In the genomic region with DNA sequence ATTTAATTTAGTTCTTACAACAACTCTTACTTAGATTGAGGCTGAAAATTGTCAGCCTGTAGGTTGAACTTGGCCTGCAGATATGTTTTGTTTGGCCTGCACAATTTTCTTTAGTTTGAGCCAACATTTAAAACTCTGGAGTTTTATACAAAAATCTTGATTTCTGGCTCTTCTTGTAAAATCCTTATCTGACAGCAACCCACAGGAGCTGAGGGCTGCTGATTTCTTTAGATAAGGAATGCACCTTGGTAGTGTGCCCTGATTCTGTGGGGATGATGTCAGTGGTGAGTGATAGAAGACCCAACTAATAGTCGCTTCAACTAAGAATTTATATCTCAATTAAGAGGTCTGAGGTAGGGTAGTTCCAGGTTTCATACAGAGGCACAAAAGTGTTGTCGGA, we compare ENCODE assay signal across 26 cellular contexts. TPM values are rescaled to one million over a fixed set of nuclear protein-coding genes. Genes with fewer than 3 reads are reported as not detected.
DNase-seq lines count a peak whose midpoint lies in the region; ATAC-seq, FAIRE-seq and TF ChIP-seq lines count a peak whose summit lies in the region.
"Had no signal": no experiment of that assay in that cellular context is flagged by ENCODE, and none has a peak within 500 bp of the region (broad histone marks: within the 10 kb centered on the region; RNA-seq: fewer than 3 reads in every experiment).

No MANE protein-coding gene starts in this region.

- H3K4ac ChIP-seq in IMR-90 (ENCODE audit: low read depth, low read length) = peak overlapping the region; percentile 86

- H3K14ac ChIP-seq in IMR-90 (replicated peaks; ENCODE audit: low read depth, low read length) = peak overlapping the region; percentile 90

- in situ Hi-C loops in IMR-90 (cut with MboI; ENCODE audit: low sequenced_read_pairs) (no loop called here), astrocyte of the cerebellum (cut with HindIII; ENCODE audit: low sequenced_read_pairs) (no loop called here)

- peak overlapping the region; percentile 98 for H2BK20ac ChIP-seq in IMR-90 (ENCODE audit: low read depth, low read length)

- dilution Hi-C loops in IMR-90 (cut with HindIII; ENCODE audit: low sequenced_read_pairs, unreplicated experiment) = no loop called here

- H3K56ac ChIP-seq in IMR-90 (ENCODE audit: extremely low read depth, insufficient read depth, low read length) = no peak overlapping the region

- TF ChIP-seq POLR2A in IMR-90 (IDR thresholded peaks at IDR 0.05; ENCODE audit: low read depth, low read length) = no peak
- TF ChIP-seq POLR2A in vagina (IDR thresholded peaks at IDR 0.05) = no peak

- no peaks in the 10 kb centered on the region for H4K20me1 ChIP-seq in IMR-90 (ENCODE audit: insufficient read depth, low read length)

- peak overlapping the region; percentile 48 for H2BK5ac ChIP-seq in IMR-90 (ENCODE audit: low read depth, low read length, poor library complexity, severe bottlenecking)

- peak overlapping the region; percentile 93; the same call in 1 of the 2 replicates for H3K18ac ChIP-seq in IMR-90 (ENCODE audit: low read depth, low read length)

- no peak for FAIRE-seq in urothelium cell line (lab: Jason Lieb, UNC)

- peaks cover 4% of the 10 kb centered on the region; the same call in 1 of the 2 replicates for H3K9me3 ChIP-seq in IMR-90 (ENCODE audit: control insufficient read depth, insufficient read depth, low read length)
- no peaks in the 10 kb centered on the region for H3K9me3 ChIP-seq in vagina
- H3K9me3 ChIP-seq: adrenal gland, esophagus squamous epithelium, upper lobe of left lung had no signal

- H3K36me3 ChIP-seq in IMR-90 (ENCODE audit: control insufficient read depth, insufficient read depth, low read length) (no peaks in the 10 kb centered on the region), vagina (no peaks in the 10 kb centered on the region)
- H3K36me3 ChIP-seq: adrenal gland, esophagus squamous epithelium, upper lobe of left lung had no signal

- DNase-seq in IMR-90 (peak; percentile 63), astrocyte of the cerebellum (ENCODE audit: low read depth) (peak; percentile 49), fibroblast of peridontal ligament (ENCODE audit: extremely low read depth) (peak; percentile 71), vagina (ENCODE audit: extremely low spot score in 2 of 2) (no peak), urothelium cell line (ENCODE audit: low spot score) (no peak)
- no peak for DNase-seq in effector CD4-positive, alpha-beta T cell
- DNase-seq: activated CD4-positive, alpha-beta memory T cell treated with anti-CD3 and anti-CD28 coated beads, Interleukin-2, amount 10 ng/mL, durations not matched to agents 7 days and 5 days; activated CD4-positive, alpha-beta T cell treated with anti-CD3 and anti-CD28 coated beads for 1 hour; activated CD8-positive, alpha-beta memory T cell treated with anti-CD3 and anti-CD28 coated beads, Interleukin-2, amount 50 U/mL, for 4 hours; activated naive CD4-positive, alpha-beta T cell treated with anti-CD3 and anti-CD28 coated beads for 36 hours; adrenal gland; DMS79; esophagus squamous epithelium; hippocampal formation; left cardiac atrium; NCI-H1417 treated with DMSO at 0.1 percent for 48 hours; NCI-H2029 treated with DMSO at 0.1 percent for 48 hours; NCI-H524 treated with DMSO at 0.1 percent for 48 hours; substantia nigra; upper lobe of left lung had no signal

- H3K9ac ChIP-seq in IMR-90 (ENCODE audit: low read depth, low read length) = no peak overlapping the region
- H3K9ac ChIP-seq: KMS-11 had no signal

- BruUV-seq in IMR-90 (replicated peaks; lab: Mats Ljungman, UMichigan) = no TSS peak

- H3K4me1 ChIP-seq in IMR-90 (ENCODE audit: control insufficient read depth, insufficient read depth, low read length) (peaks cover 16% of the 10 kb centered on the region), vagina (peaks cover 9% of the 10 kb centered on the region)
- H3K4me1 ChIP-seq: upper lobe of left lung had no signal

- peaks cover 0 to 26% of the 10 kb centered on the region in 2 experiments; a peak in 2 of 4 replicates for H3K79me1 ChIP-seq in IMR-90 (ENCODE audit: low read depth in 1 of 2, low read length in 2 of 2)

- H3K4me3 ChIP-seq in IMR-90 (ENCODE audit: insufficient read depth, low read depth, low read length) = no peak overlapping the region
- no peak overlapping the region for H3K4me3 ChIP-seq in astrocyte of the cerebellum (ENCODE audit: low read depth, low read length)
- H3K4me3 ChIP-seq in vagina = no peak overlapping the region
- H3K4me3 ChIP-seq: adrenal gland, esophagus squamous epithelium, upper lobe of left lung had no signal

- H4K8ac ChIP-seq in IMR-90 (ENCODE audit: low read depth in 2 of 2, low read length in 2 of 2) = peak overlapping the region; percentile 10 to 88; a peak in 1 of 4 replicates

- ATAC-seq in IMR-90 (ENCODE audit: low read depth) (no peak), HG03139 (IDR thresholded peaks at IDR 0.05; ENCODE audit: unreplicated experiment) (no peak), HG02973 (IDR thresholded peaks at IDR 0.05; ENCODE audit: unreplicated experiment) (no peak)
- ATAC-seq: Right ventricle myocardium inferior; stimulated activated memory B cell treated with anti-CD40 and anti-IgM and Interleukin-4, amounts not matched to agents 10 μg/mL and 1 μg/mL and 100 μg/mL, for 72 hours had no signal

- H3K27ac ChIP-seq in IMR-90 (ENCODE audit: insufficient read depth, low read length) (0 out of 2 replicates have a peak overlapping the region, but pooled peaks have one; percentile 37), vagina (peak overlapping the region; percentile 16)
- H3K27ac ChIP-seq: adrenal gland, esophagus squamous epithelium, HL-60, KMS-11, upper lobe of left lung had no signal

- POLR2A ChIA-PET in IMR-90 (lab: Charles Lee; ENCODE audit: unreplicated experiment) = no interaction called here

- peak overlapping the region; percentile 93; the same call in 1 of the 2 replicates for H2AK5ac ChIP-seq in IMR-90 (ENCODE audit: low read depth, low read length)

- H2AK9ac ChIP-seq in IMR-90 (replicated peaks; ENCODE audit: low read depth, low read length, poor library complexity) = no peak overlapping the region

- H4K91ac ChIP-seq in IMR-90 (ENCODE audit: insufficient read depth, low read depth, low read length) = peak overlapping the region; percentile 60; the same call in 1 of the 2 replicates

- no peak overlapping the region for H3K4me2 ChIP-seq in IMR-90 (ENCODE audit: low read depth, low read length)
- H3K4me2 ChIP-seq: KMS-11 had no signal

- intact Hi-C loops in IMR-90 (cut with micrococcal nuclease) = no loop called here
- intact Hi-C loops in vagina (cut with DNase I) = no loop called here

- no peak overlapping the region for H2AFZ ChIP-seq in IMR-90 (replicated peaks; ENCODE audit: low read length, poor library complexity)

- no peak for TF ChIP-seq RAD21 in IMR-90 (IDR thresholded peaks at IDR 0.05; ENCODE audit: low read length)

- CTCF ChIA-PET in IMR-90 (lab: Yijun Ruan, JAX) = interaction anchor here (0.5 kb wide), 1 partner anchor 635 kb away, joined by 3 read pairs; no protein-coding TSS in a partner anchor

- no peaks in the 10 kb centered on the region for H3K27me3 ChIP-seq in IMR-90 (ENCODE audit: control insufficient read depth, insufficient read depth, low read length)
- H3K27me3 ChIP-seq in vagina = no peaks in the 10 kb centered on the region
- H3K27me3 ChIP-seq: adrenal gland, esophagus squamous epithelium, upper lobe of left lung had no signal

- H3K23ac ChIP-seq in IMR-90 (ENCODE audit: low read depth, low read length) = peak overlapping the region; percentile 90; the same call in 1 of the 2 replicates

- peak overlapping the region; percentile 14; the same call in 1 of the 2 replicates for H4K5ac ChIP-seq in IMR-90 (ENCODE audit: low read depth, low read length)

- H3K9me1 ChIP-seq in IMR-90 (ENCODE audit: insufficient read depth, low read length) = peaks cover 7% of the 10 kb centered on the region

- peak overlapping the region; percentile 90; the same call in 2 of the 3 replicates for H2BK15ac ChIP-seq in IMR-90 (ENCODE audit: low read depth, low read length)

- no CpG with 5 or more reads among the region's 2 CpGs for WGBS in IMR-90 (ENCODE audit: extremely low coverage in 2 of 2, insufficient read length in 1 of 2), 2 experiments

- TF ChIP-seq CTCF in IMR-90 (conservative IDR thresholded peaks at IDR 0.05; ENCODE audit: low read depth, low read length) = no peak
- no peak for TF ChIP-seq CTCF in astrocyte of the cerebellum (IDR thresholded peaks at IDR 0.05; ENCODE audit: low read depth, low read length, missing control alignments)
- TF ChIP-seq CTCF in vagina (IDR thresholded peaks at IDR 0.05) = no peak

- peak overlapping the region; percentile 94 for H2BK120ac ChIP-seq in IMR-90 (ENCODE audit: low read depth, low read length)

TF ChIP-seq in IMR-90, 13 proteins besides CTCF, POLR2A, EP300 and RAD21 (continues in another document):
- TF ChIP-seq SMC3 (IDR thresholded peaks at IDR 0.05; ENCODE audit: low read depth, low read length) = no peak
- TF ChIP-seq MAFK (IDR thresholded peaks at IDR 0.05; ENCODE audit: low read depth, low read length) = no peak
- TF ChIP-seq CEBPB (IDR thresholded peaks at IDR 0.05; ENCODE audit: low read depth, low read length) = no peak
- TF ChIP-seq, protein P1, sequence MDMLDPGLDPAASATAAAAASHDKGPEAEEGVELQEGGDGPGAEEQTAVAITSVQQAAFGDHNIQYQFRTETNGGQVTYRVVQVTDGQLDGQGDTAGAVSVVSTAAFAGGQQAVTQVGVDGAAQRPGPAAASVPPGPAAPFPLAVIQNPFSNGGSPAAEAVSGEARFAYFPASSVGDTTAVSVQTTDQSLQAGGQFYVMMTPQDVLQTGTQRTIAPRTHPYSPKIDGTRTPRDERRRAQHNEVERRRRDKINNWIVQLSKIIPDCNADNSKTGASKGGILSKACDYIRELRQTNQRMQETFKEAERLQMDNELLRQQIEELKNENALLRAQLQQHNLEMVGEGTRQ (IDR thresholded peaks at IDR 0.05; ENCODE audit: low read depth, low read length) = no peak
- TF ChIP-seq, protein P2, sequence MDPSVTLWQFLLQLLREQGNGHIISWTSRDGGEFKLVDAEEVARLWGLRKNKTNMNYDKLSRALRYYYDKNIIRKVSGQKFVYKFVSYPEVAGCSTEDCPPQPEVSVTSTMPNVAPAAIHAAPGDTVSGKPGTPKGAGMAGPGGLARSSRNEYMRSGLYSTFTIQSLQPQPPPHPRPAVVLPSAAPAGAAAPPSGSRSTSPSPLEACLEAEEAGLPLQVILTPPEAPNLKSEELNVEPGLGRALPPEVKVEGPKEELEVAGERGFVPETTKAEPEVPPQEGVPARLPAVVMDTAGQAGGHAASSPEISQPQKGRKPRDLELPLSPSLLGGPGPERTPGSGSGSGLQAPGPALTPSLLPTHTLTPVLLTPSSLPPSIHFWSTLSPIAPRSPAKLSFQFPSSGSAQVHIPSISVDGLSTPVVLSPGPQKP (IDR thresholded peaks at IDR 0.05; ENCODE audit: borderline replicate concordance, low read depth, low read length) = no peak

RNA-seq across cellular contexts. Expression of gene SOCS2, which starts 49.5 kb away (rescaled TPM):
- total RNA-seq in IMR-90 (2012; rRNA removed) (12.0 and 19.4 TPM in 2 replicates), vagina (79.3 TPM)
- 12.4 and 13.5 TPM in 2 replicates for polyA plus RNA-seq in IMR-90 (2012; rRNA removed)
- polyA plus RNA-seq in IMR-90 (2012; cell fraction: cytosol; rRNA removed) = 8.8 and 13.5 TPM in 2 replicates
- polyA plus RNA-seq in IMR-90 (2012; cell fraction: nucleus; rRNA removed; ENCODE audit: low replicate concordance) = 17.3 and 33.3 TPM in 2 replicates

RNA-seq across cellular contexts. Expression of gene CRADD, which starts 55.2 kb away (rescaled TPM):
- total RNA-seq in IMR-90 (2012; rRNA removed) (12.2 and 14.0 TPM in 2 replicates), vagina (40.8 TPM)
- 10.9 and 11.1 TPM in 2 replicates for polyA plus RNA-seq in IMR-90 (2012; rRNA removed)
- 9.5 and 10.5 TPM in 2 replicates for polyA plus RNA-seq in IMR-90 (2012; cell fraction: cytosol; rRNA removed)
- 3.7 and 4.2 TPM in 2 replicates for polyA plus RNA-seq in IMR-90 (2012; cell fraction: nucleus; rRNA removed; ENCODE audit: low replicate concordance)

Comparison
In these comparisons a context has a peak if more than half of its experiments do, and no peak if none do; other contexts are left out.
1. DNase-seq: peak in IMR-90 (single experiment), astrocyte of the cerebellum (single experiment) and fibroblast of peridontal ligament (single experiment); none in vagina (0 of 2), effector CD4-positive, alpha-beta T cell (single experiment) and urothelium cell line (single experiment).